In genomic region chr18:13481331-13481730, GRCh38 we compare ENCODE assay signal across 22 cellular contexts.
DNase-seq lines count a peak whose midpoint lies in the region; ATAC-seq and TF ChIP-seq lines count a peak whose summit lies in the region.
"Had no signal": no experiment of that assay in that cellular context is flagged by ENCODE, and none has a peak within 500 bp of the region (broad histone marks: within the 10 kb centered on the region; RNA-seq: fewer than 3 reads in every experiment).

No MANE protein-coding gene starts in this region.

- H3K4me2 ChIP-seq in DND-41 (ENCODE audit: insufficient read depth, low read length) = no peak overlapping the region

- DNase-seq in activated naive CD4-positive, alpha-beta T cell treated with anti-CD3 and anti-CD28 coated beads, Interleukin-2, amount 50 U/mL, for 72 hours (ENCODE audit: low spot score in 2 of 2) = no peak
- no peak for DNase-seq in activated naive CD4-positive, alpha-beta T cell treated with anti-CD3 and anti-CD28 coated beads, Interleukin-2, amount 50 U/mL, for 16 hours
- DNase-seq in DND-41 (no peak), colonic mucosa (no peak), GM03348 (ENCODE audit: low spot score) (no peak), NCI-H1436 (lab: John Stamatoyannopoulos, UW) (no peak)
- DNase-seq in central memory CD8-positive, alpha-beta T cell (ENCODE audit: low spot score in 2 of 2) = no peak
- DNase-seq: activated effector memory CD4-positive, alpha-beta T cell treated with Interleukin-2 at 50 U/mL for 16 hours; NCI-H1105; NCI-H2029; NCI-H69; Peyer's patch; stimulated activated CD8-positive, alpha-beta memory T cell treated with anti-CD3 and anti-CD28 coated beads, Interleukin-4, amount 100 ng/mL, for 48 hours; substantia nigra; SW 1271; upper lobe of right lung had no signal

- peaks cover 0 to 3% of the 10 kb centered on the region in 2 donors for H3K9me3 Mint-ChIP-seq in activated naive CD4-positive, alpha-beta T cell treated with anti-CD3 and anti-CD28 coated beads, Interleukin-2, amount 50 U/mL, for 72 hours
- no peaks in the 10 kb centered on the region for H3K9me3 Mint-ChIP-seq in central memory CD8-positive, alpha-beta T cell
- no peaks in the 10 kb centered on the region for H3K9me3 Mint-ChIP-seq in stimulated activated memory B cell treated with anti-CD40 and anti-IgM and Interleukin-4, amounts not matched to agents 10 μg/mL and 1 μg/mL and 100 μg/mL, for 72 hours

- TF ChIP-seq CTCF in DND-41 (IDR thresholded peaks at IDR 0.05; ENCODE audit: borderline replicate concordance, extremely low read depth, low read length, poor library complexity, severe bottlenecking) (no peak), colonic mucosa (IDR thresholded peaks at IDR 0.05) (no peak)

- intact Hi-C loops in colonic mucosa (cut with DNase I) = no loop called here

- H3K36me3 Mint-ChIP-seq in activated naive CD4-positive, alpha-beta T cell treated with anti-CD3 and anti-CD28 coated beads, Interleukin-2, amount 50 U/mL, for 72 hours = peaks cover 6 to 26% of the 10 kb centered on the region in 2 donors
- H3K36me3 Mint-ChIP-seq in central memory CD8-positive, alpha-beta T cell (ENCODE audit: insufficient read depth) = no peaks in the 10 kb centered on the region
- peaks cover 14% of the 10 kb centered on the region for H3K36me3 Mint-ChIP-seq in stimulated activated memory B cell treated with anti-CD40 and anti-IgM and Interleukin-4, amounts not matched to agents 10 μg/mL and 1 μg/mL and 100 μg/mL, for 72 hours

- H3K9ac ChIP-seq in DND-41 (ENCODE audit: low read depth, low read length) = no peak overlapping the region
- no peak overlapping the region for H3K9ac ChIP-seq in colonic mucosa (ENCODE audit: low read depth in 2 of 2, low read length in 2 of 2)

- peaks cover 33% of the 10 kb centered on the region for H3K4me1 Mint-ChIP-seq in central memory CD8-positive, alpha-beta T cell
- peaks cover 30% of the 10 kb centered on the region for H3K4me1 Mint-ChIP-seq in stimulated activated memory B cell treated with anti-CD40 and anti-IgM and Interleukin-4, amounts not matched to agents 10 μg/mL and 1 μg/mL and 100 μg/mL, for 72 hours

- H3K4me3 Mint-ChIP-seq in central memory CD8-positive, alpha-beta T cell = no peak overlapping the region
- H3K4me3 Mint-ChIP-seq in stimulated activated memory B cell treated with anti-CD40 and anti-IgM and Interleukin-4, amounts not matched to agents 10 μg/mL and 1 μg/mL and 100 μg/mL, for 72 hours = peak overlapping the region; percentile 55

- H3K79me2 ChIP-seq in DND-41 (ENCODE audit: insufficient read depth, low read length) = peaks cover 98% of the 10 kb centered on the region

- no peak overlapping the region for H2AFZ ChIP-seq in DND-41 (ENCODE audit: low read depth, low read length)

- peaks cover 75% of the 10 kb centered on the region for H4K20me1 ChIP-seq in DND-41 (ENCODE audit: insufficient read depth, low read length)

- H3K27me3 ChIP-seq in DND-41 (ENCODE audit: insufficient read depth, low read length, poor library complexity) (no peaks in the 10 kb centered on the region), colonic mucosa (no peaks in the 10 kb centered on the region)
- H3K27me3 ChIP-seq: Peyer's patch, upper lobe of right lung had no signal

- H3K4me3 ChIP-seq in DND-41 (ENCODE audit: low read depth in 1 of 2, low read length in 2 of 2) (no peak overlapping the region), colonic mucosa (no peak overlapping the region)
- H3K4me3 ChIP-seq: Peyer's patch, skin epidermis, upper lobe of right lung had no signal

- H3K27ac ChIP-seq in DND-41 (ENCODE audit: low read length) (peak overlapping the region; percentile 56; the same call in 1 of the 2 replicates), colonic mucosa (no peak overlapping the region)
- H3K27ac ChIP-seq: C4-2B, epithelial cell of prostate, skin epidermis, upper lobe of right lung had no signal

- H3K4me1 ChIP-seq in DND-41 (ENCODE audit: insufficient read depth, low read length) (0 out of 2 replicates have a peak, but pooled peaks cover 5% of the 10 kb centered on the region), colonic mucosa (no peaks in the 10 kb centered on the region)
- H3K4me1 ChIP-seq: Peyer's patch, upper lobe of right lung had no signal

- H3K27me3 Mint-ChIP-seq in central memory CD8-positive, alpha-beta T cell = no peaks in the 10 kb centered on the region
- H3K27me3 Mint-ChIP-seq in stimulated activated memory B cell treated with anti-CD40 and anti-IgM and Interleukin-4, amounts not matched to agents 10 μg/mL and 1 μg/mL and 100 μg/mL, for 72 hours = no peaks in the 10 kb centered on the region

- peaks cover 84% of the 10 kb centered on the region for H3K36me3 ChIP-seq in DND-41 (ENCODE audit: insufficient read depth, low read length)
- H3K36me3 ChIP-seq in colonic mucosa = no peaks in the 10 kb centered on the region
- H3K36me3 ChIP-seq: upper lobe of right lung had no signal

- H3K9me3 ChIP-seq in DND-41 (ENCODE audit: insufficient read depth, low read length, severe bottlenecking) = no peaks in the 10 kb centered on the region
- no peaks in the 10 kb centered on the region for H3K9me3 ChIP-seq in colonic mucosa
- H3K9me3 ChIP-seq: Peyer's patch, upper lobe of right lung had no signal

- peak overlapping the region; percentile 82 to 90 for H3K27ac Mint-ChIP-seq in activated naive CD4-positive, alpha-beta T cell treated with anti-CD3 and anti-CD28 coated beads, Interleukin-2, amount 50 U/mL, for 72 hours
- H3K27ac Mint-ChIP-seq in central memory CD8-positive, alpha-beta T cell (ENCODE audit: low read depth) = peak overlapping the region; percentile 72
- peak overlapping the region; percentile 81 for H3K27ac Mint-ChIP-seq in stimulated activated memory B cell treated with anti-CD40 and anti-IgM and Interleukin-4, amounts not matched to agents 10 μg/mL and 1 μg/mL and 100 μg/mL, for 72 hours

- ATAC-seq in activated naive CD4-positive, alpha-beta T cell treated with anti-CD3 and anti-CD28 coated beads, Interleukin-2, amount 50 U/mL, for 72 hours = no peak
- ATAC-seq in DND-41 (ENCODE audit: insufficient read depth, low read depth) = no peak
- no peak for ATAC-seq in central memory CD8-positive, alpha-beta T cell (replicated peaks; ENCODE audit: extremely low read depth, poor library complexity, severe bottlenecking)
- no peak for ATAC-seq in stimulated activated memory B cell treated with anti-CD40 and anti-IgM and Interleukin-4, amounts not matched to agents 10 μg/mL and 1 μg/mL and 100 μg/mL, for 72 hours
- ATAC-seq: HCT116, left lobe of liver had no signal
